ENCODE assay signal across 17 cellular contexts in the genomic region with DNA sequence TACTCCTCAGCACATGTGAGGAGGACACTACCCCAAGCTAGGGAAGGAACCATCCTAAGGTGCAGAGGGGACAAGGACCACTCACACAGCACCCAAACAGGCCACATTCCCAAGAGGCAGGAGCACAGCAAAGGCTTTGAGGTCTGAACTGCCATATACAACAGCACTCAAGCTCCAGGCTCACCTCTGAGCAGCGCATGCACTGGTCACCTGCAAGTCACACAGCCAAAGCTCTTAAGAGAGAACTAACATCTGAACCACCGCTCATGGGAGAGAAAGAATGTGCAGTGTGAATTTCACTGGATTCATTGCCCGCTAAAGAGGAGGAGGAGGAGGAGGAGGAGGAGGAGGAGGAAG. TPM values are rescaled to one million over a fixed set of nuclear protein-coding genes. Genes with fewer than 3 reads are reported as not detected.
DNase-seq lines count a peak whose midpoint lies in the region; ATAC-seq, FAIRE-seq and TF ChIP-seq lines count a peak whose summit lies in the region.
"Had no signal": no experiment of that assay in that cellular context is flagged by ENCODE, and none has a peak within 500 bp of the region (broad histone marks: within the 10 kb centered on the region; RNA-seq: fewer than 3 reads in every experiment).

No MANE protein-coding gene starts in this region.

- CTCF ChIA-PET in H1 (lab: Charles Lee; ENCODE audit: partially characterized antibody): interaction anchor here (1.7 kb wide), 1 partner anchor 20 kb away, joined by 7 read pairs; no protein-coding TSS in a partner anchor

- H3K36me3 Mint-ChIP-seq in natural killer cell: no peaks in the 10 kb centered on the region
- no peaks in the 10 kb centered on the region for H3K36me3 Mint-ChIP-seq in natural killer cell treated with Interleukin-12 subunit alpha and Interleukin-12 subunit beta and Interleukin-15 and Interleukin-18, amount 100 ng/mL, for 72 hours

- no peak overlapping the region; the same call in 1 of the 2 replicates for H2BK5ac ChIP-seq in H1 (ENCODE audit: low read depth, low read length)

- H3K4me3 ChIP-seq in H1 (ENCODE audit: extremely low read depth in 1 of 4, insufficient read depth in 2 of 4, low read depth in 3 of 4, low read length in 4 of 4): no peak overlapping the region
- H3K4me3 ChIP-seq: GM23248, PC-9, SJSA1 had no signal

- peaks cover 0 to 4% (median 0%) of the 10 kb centered on the region in 4 experiments; a peak in 2 of 7 replicates for H3K4me1 ChIP-seq in H1 (replicated peaks in 1 of 4; ENCODE audit: control insufficient read depth in 3 of 4, insufficient read depth in 4 of 4, low read length in 3 of 4)
- H3K4me1 ChIP-seq: Caco-2, SJSA1 had no signal

- no peaks in the 10 kb centered on the region for H3K36me3 ChIP-seq in H1 (ENCODE audit: control insufficient read depth in 2 of 4, insufficient read depth in 4 of 4, low read length in 3 of 4)
- H3K36me3 ChIP-seq: SJSA1 had no signal

- peak overlapping the region; percentile 25 for H4K91ac ChIP-seq in H1 (replicated peaks; ENCODE audit: insufficient read length, low read length)

- H3K4me1 Mint-ChIP-seq in natural killer cell: no peaks in the 10 kb centered on the region
- H3K4me1 Mint-ChIP-seq in natural killer cell treated with Interleukin-12 subunit alpha and Interleukin-12 subunit beta and Interleukin-15 and Interleukin-18, amount 100 ng/mL, for 72 hours (ENCODE audit: low read depth in 2 of 2): no peaks in the 10 kb centered on the region

- no peak overlapping the region for H3K4ac ChIP-seq in H1 (replicated peaks; ENCODE audit: insufficient read length, low read depth, low read length)

- TF ChIP-seq CTCF in natural killer cell (IDR thresholded peaks at IDR 0.05): no peak
- TF ChIP-seq CTCF in H1 (IDR thresholded peaks at IDR 0.05; ENCODE audit: control extremely low read depth in 1 of 3, insufficient read depth in 1 of 3, low read depth in 1 of 3, low read length in 3 of 3): no peak

- no peak overlapping the region for H3K23ac ChIP-seq in H1 (ENCODE audit: insufficient read length)

- no peak overlapping the region for H3K18ac ChIP-seq in H1 (ENCODE audit: extremely low read depth, low read length)

- H3K9me3 ChIP-seq in H1 (ENCODE audit: insufficient read depth in 2 of 2, low read depth in 1 of 2, low read length in 1 of 2): no peaks in the 10 kb centered on the region; a peak in 1 of 4 replicates
- H3K9me3 ChIP-seq: SJSA1 had no signal

- H3K27ac Mint-ChIP-seq in natural killer cell: no peak overlapping the region
- H3K27ac Mint-ChIP-seq in natural killer cell treated with Interleukin-12 subunit alpha and Interleukin-12 subunit beta and Interleukin-15 and Interleukin-18, amount 100 ng/mL, for 72 hours: no peak overlapping the region
- H3K27ac Mint-ChIP-seq: HFFc6 had no signal

- H4K5ac ChIP-seq in H1 (ENCODE audit: insufficient read length, low read depth, low read length): no peak overlapping the region

- H3K4me3 Mint-ChIP-seq in natural killer cell: no peak overlapping the region
- no peak overlapping the region for H3K4me3 Mint-ChIP-seq in natural killer cell treated with Interleukin-12 subunit alpha and Interleukin-12 subunit beta and Interleukin-15 and Interleukin-18, amount 100 ng/mL, for 72 hours
- H3K4me3 Mint-ChIP-seq: HFFc6 had no signal

- no peak for FAIRE-seq in H1 (lab: Jason Lieb, UNC)
- no peak for FAIRE-seq in GM12892 (lab: Jason Lieb, UNC)

- no peaks in the 10 kb centered on the region for H4K20me1 ChIP-seq in H1 (replicated peaks in 1 of 2; ENCODE audit: control insufficient read depth in 1 of 2, insufficient read depth in 2 of 2, low read length in 2 of 2)

- POLR2A ChIA-PET in H1 (lab: Charles Lee; ENCODE audit: partially characterized antibody): interaction anchor here (0.8 to 2.6 kb wide), 3 partner anchors 12 to 29 kb away, joined by 3 to 14 read pairs (median 3); no protein-coding TSS in a partner anchor

- H4K8ac ChIP-seq in H1 (ENCODE audit: extremely low read depth, insufficient read depth, low read length): no peak overlapping the region

- no peak for TF ChIP-seq RAD21 in H1 (IDR thresholded peaks at IDR 0.05 in 1 of 2, conservative IDR thresholded peaks at IDR 0.05 in 1 of 2; ENCODE audit: low read depth in 2 of 2, low read length in 2 of 2)

- no peak overlapping the region for H3K9ac ChIP-seq in H1 (replicated peaks in 1 of 4; ENCODE audit: extremely low read depth in 1 of 4, low read depth in 3 of 4, low read length in 3 of 4)
- H3K9ac ChIP-seq: GM23248, KMS-11 had no signal

- no peak for ATAC-seq in natural killer cell
- ATAC-seq in natural killer cell treated with Interleukin-12 subunit alpha and Interleukin-12 subunit beta and Interleukin-15 and Interleukin-18, amount 100 ng/mL, for 72 hours: no peak

- H2BK15ac ChIP-seq in H1 (ENCODE audit: low read length): peak overlapping the region; percentile 88; the same call in 1 of the 2 replicates

- no peak overlapping the region for H2BK120ac ChIP-seq in H1 (replicated peaks; ENCODE audit: low read depth, low read length)

- H3K79me1 ChIP-seq in H1 (ENCODE audit: low read depth, low read length): no peaks in the 10 kb centered on the region; the same call in 1 of the 2 replicates

- no peak overlapping the region for H3K14ac ChIP-seq in H1 (ENCODE audit: insufficient read length)

- H3K79me2 ChIP-seq in H1 (ENCODE audit: control insufficient read depth in 1 of 2, insufficient read depth in 2 of 2, low read length in 2 of 2): no peaks in the 10 kb centered on the region

- peaks cover 0 to 4% (median 1%) of the 10 kb centered on the region in 4 experiments; a peak in 3 of 7 replicates for H3K27me3 ChIP-seq in H1 (replicated peaks in 1 of 4; ENCODE audit: control insufficient read depth in 3 of 4, extremely low read depth in 1 of 4, insufficient read depth in 3 of 4, low read length in 3 of 4)

- TF ChIP-seq EP300 in H1 (IDR thresholded peaks at IDR 0.05; ENCODE audit: borderline replicate concordance in 1 of 2, low read depth in 2 of 2, low read length in 2 of 2): no peak

- H3K27me3 Mint-ChIP-seq in natural killer cell (ENCODE audit: low read depth in 2 of 2): peaks cover 40 to 53% of the 10 kb centered on the region in 2 donors
- H3K27me3 Mint-ChIP-seq in natural killer cell treated with Interleukin-12 subunit alpha and Interleukin-12 subunit beta and Interleukin-15 and Interleukin-18, amount 100 ng/mL, for 72 hours: peaks cover 40 to 70% of the 10 kb centered on the region in 2 donors

- TF ChIP-seq POLR2A in H1 (IDR thresholded peaks at IDR 0.05; ENCODE audit: control extremely low read depth in 1 of 2, low read depth in 2 of 2, low read length in 2 of 2) (no peak), GM12892 (IDR thresholded peaks at IDR 0.05; ENCODE audit: low read depth, low read length) (no peak)

- H3K4me2 ChIP-seq in H1 (ENCODE audit: insufficient read depth in 1 of 2, low read depth in 2 of 2, low read length in 2 of 2): no peak overlapping the region
- H3K4me2 ChIP-seq: KMS-11, PC-9 had no signal

- WGBS in H1 (ENCODE audit: extremely low coverage in 1 of 2, insufficient coverage in 1 of 2, insufficient read length in 1 of 2, insufficient replicate concordance in 2 of 2, low coverage in 1 of 2, low lambda C conversion rate in 2 of 2, missing lambda C conversion rate in 1 of 2), 2 experiments: 93% methylated on average over 3 of the region's 3 CpGs; no CpG with 5 or more reads in 1 of the 2 experiments

- H3K27ac ChIP-seq in H1 (ENCODE audit: low read depth, low read length): no peak overlapping the region
- H3K27ac ChIP-seq: GM23248, KMS-11, PC-9, SJSA1 had no signal

- peak overlapping the region; percentile 83; the same call in 1 of the 2 replicates for H2AK5ac ChIP-seq in H1 (ENCODE audit: low read depth, low read length)

- intact Hi-C loops in natural killer cell (cut with micrococcal nuclease): no loop called here
- intact Hi-C loops in posterior vena cava (cut with DNase I): no loop called here

- 0 out of 2 replicates have a peak overlapping the region, but pooled peaks have one; percentile 27 for H2BK12ac ChIP-seq in H1 (ENCODE audit: low read depth, low read length)

- H3K23me2 ChIP-seq in H1 (ENCODE audit: low read depth, low read length): no peaks in the 10 kb centered on the region

- H2AFZ ChIP-seq in H1 (ENCODE audit: low read length): no peak overlapping the region
- H2AFZ ChIP-seq: GM23248, PC-9 had no signal

- no peak overlapping the region for H3K56ac ChIP-seq in H1 (replicated peaks; ENCODE audit: insufficient read length, low read depth, low read length)

- H3K9me3 Mint-ChIP-seq in natural killer cell: no peaks in the 10 kb centered on the region
- no peaks in the 10 kb centered on the region for H3K9me3 Mint-ChIP-seq in natural killer cell treated with Interleukin-12 subunit alpha and Interleukin-12 subunit beta and Interleukin-15 and Interleukin-18, amount 100 ng/mL, for 72 hours
- H3K9me3 Mint-ChIP-seq: HFFc6 had no signal

- no peak overlapping the region; the same call in 1 of the 2 replicates for H2BK20ac ChIP-seq in H1 (ENCODE audit: low read length)

- DNase-seq in natural killer cell (peak; percentile 9), H1 (ENCODE audit: low read depth in 1 of 2, low spot score in 2 of 2) (peak in 1 of 2 experiments; percentile 22), posterior vena cava (ENCODE audit: low spot score) (peak; percentile 37), SHP77 treated with DMSO at 0.1 percent for 48 hours (lab: John Stamatoyannopoulos, UW) (no peak), GM12892 (ENCODE audit: insufficient read length) (no peak), hepatic stellate cell (ENCODE audit: low spot score) (no peak)
- no peak for DNase-seq in natural killer cell treated with Interleukin-12 subunit alpha and Interleukin-12 subunit beta and Interleukin-15 and Interleukin-18, amount 100 ng/mL, for 72 hours (ENCODE audit: low spot score)
- DNase-seq: GM23248, HFFc6, NCI-H1092, NCI-H146, NCI-H2081, NCI-H774, PC-9 had no signal

RNA-seq across cellular contexts. Expression of a gene that starts 31.0 kb away (rescaled TPM):
- total RNA-seq in natural killer cell (10 to 100 TPM; 66.0 to 83.7 (median 68.4) TPM), posterior vena cava (10 to 100 TPM; 28.5 to 31.4 TPM)
- 10 to 100 TPM; 23.6 to 30.4 TPM for total RNA-seq in natural killer cell treated with Interleukin-12 subunit alpha and Interleukin-12 subunit beta and Interleukin-15 and Interleukin-18, amount 100 ng/mL, for 72 hours
- total RNA-seq in H1 (2021; fragmentation: NEBNext Ultra II Directional; extraction: Animal tissue kit (Norgen Biotek cat#: 25700)): 26.7 and 26.8 TPM in 2 replicates
- polyA plus RNA-seq in H1 (2011; rRNA removed): 12.4 and 26.3 TPM in 2 replicates
- 20.2 TPM for polyA plus RNA-seq in H1 (2011; cell fraction: cytosol; rRNA removed)
- polyA plus RNA-seq in H1 (2011; cell fraction: nucleus; rRNA removed): 166 TPM
- 30.4 to 43.7 TPM (median 40.6 TPM) in 4 replicates for polyA plus RNA-seq in H1 (2012, experiment 1 of 2)
- polyA plus RNA-seq in H1 (2012, experiment 2 of 2): 20.7 TPM
- 16.9 TPM for polyA plus RNA-seq in H1 (2013, experiment 1 of 2)
- polyA plus RNA-seq in H1 (2013, experiment 2 of 2): 14.3 TPM
- polyA minus RNA-seq in H1 (2011; rRNA and poly(A)+ RNA removed): 7.0 and 9.4 TPM in 2 replicates
- polyA minus RNA-seq in H1 (2011; cell fraction: cytosol; rRNA and poly(A)+ RNA removed): 9.7 TPM
- polyA minus RNA-seq in H1 (2011; cell fraction: nucleus; rRNA and poly(A)+ RNA removed): 37.9 TPM
- polyA plus RNA-seq in GM12892 (2012; ENCODE audit: missing spikeins): 16.0 TPM

Comparison
In these comparisons a context has a peak if more than half of its experiments do, and no peak if none do; other contexts are left out.
1. DNase-seq: peak in natural killer cell (single experiment) and posterior vena cava (single experiment); none in natural killer cell treated with Interleukin-12 subunit alpha and Interleukin-12 subunit beta and Interleukin-15 and Interleukin-18, amount 100 ng/mL, for 72 hours (single experiment), SHP77 treated with DMSO at 0.1 percent for 48 hours (single experiment), GM12892 (single experiment) and hepatic stellate cell (single experiment).